In the genomic region with DNA sequence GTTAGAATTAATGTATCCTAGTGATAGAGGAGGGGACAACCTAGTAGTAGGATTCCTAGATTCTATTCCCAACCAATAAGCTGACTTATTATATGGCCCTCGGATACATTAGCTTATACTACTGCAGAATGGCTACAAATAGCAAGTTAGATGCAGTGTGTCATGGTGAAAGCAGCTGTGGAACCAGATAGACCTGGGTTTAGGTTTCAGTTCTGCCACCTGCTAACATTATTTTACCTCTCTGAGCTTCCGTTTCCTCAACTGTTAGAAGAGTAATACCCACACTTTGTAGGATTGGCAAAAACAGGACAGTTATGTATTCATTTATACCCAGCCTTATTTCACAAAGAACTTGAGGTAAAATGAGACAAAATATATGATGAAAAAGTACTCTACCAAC, we compare ENCODE assay signal across 17 cellular contexts. TPM values are rescaled to one million over a fixed set of nuclear protein-coding genes. Genes with fewer than 3 reads are reported as not detected.
DNase-seq lines count a peak whose midpoint lies in the region; ATAC-seq and TF ChIP-seq lines count a peak whose summit lies in the region.
"Had no signal": no experiment of that assay in that cellular context is flagged by ENCODE, and none has a peak within 500 bp of the region (broad histone marks: within the 10 kb centered on the region; RNA-seq: fewer than 3 reads in every experiment).

No MANE protein-coding gene starts in this region.

- peaks cover 40% of the 10 kb centered on the region for H3K36me3 Mint-ChIP-seq in activated B cell treated with CpG ODN at 0.5 μM for 24 hours (ENCODE audit: low read depth)

- no peak overlapping the region for H3K4me3 Mint-ChIP-seq in activated B cell treated with CpG ODN at 0.5 μM for 24 hours
- H3K4me3 Mint-ChIP-seq: activated naive CD8-positive, alpha-beta T cell treated with anti-CD3 and anti-CD28 coated beads, Interleukin-2, amount 50 U/mL, for 24 hours; CD8-positive, alpha-beta T cell; T-helper 1 cell treated with Interleukin-12 subunit alpha and Interleukin-12 subunit beta and Interleukin-4 antibody, amounts not matched to agents 30 μg/mL and 1 μg/mL, for 36 hours had no signal

- ATAC-seq in GM18858 (IDR thresholded peaks at IDR 0.05; ENCODE audit: unreplicated experiment) (peak; percentile 74), GM21528 (IDR thresholded peaks at IDR 0.05; ENCODE audit: low FRiP score, unreplicated experiment) (peak; percentile 64), HG03045 (IDR thresholded peaks at IDR 0.05; ENCODE audit: unreplicated experiment) (peak; percentile 53), activated B cell treated with CpG ODN at 0.5 μM for 24 hours (ENCODE audit: low read depth) (peak; percentile 61)
- ATAC-seq: activated naive CD8-positive, alpha-beta T cell treated with anti-CD3 and anti-CD28 coated beads, Interleukin-2, amount 50 U/mL, for 24 hours; CD8-positive, alpha-beta T cell; left colon; right cardiac atrium had no signal

- no peak overlapping the region for H2AFZ ChIP-seq in Karpas-422 (ENCODE audit: low read length)

- peaks cover 13% of the 10 kb centered on the region for H3K4me1 Mint-ChIP-seq in activated B cell treated with CpG ODN at 0.5 μM for 24 hours
- H3K4me1 Mint-ChIP-seq: activated naive CD8-positive, alpha-beta T cell treated with anti-CD3 and anti-CD28 coated beads, Interleukin-2, amount 50 U/mL, for 24 hours had no signal

- no peak overlapping the region for H3K4me3 ChIP-seq in Karpas-422 (ENCODE audit: low read length)

- no peak for DNase-seq in activated B cell treated with CpG ODN at 0.5 μM for 24 hours
- no peak for DNase-seq in NCI-H510A treated with DMSO at 0.1 percent for 48 hours (lab: John Stamatoyannopoulos, UW)
- DNase-seq in Karpas-422: no peak
- no peak for DNase-seq in NCI-H1105 treated with DMSO at 0.1 percent for 48 hours (lab: John Stamatoyannopoulos, UW)
- no peak for DNase-seq in foreskin melanocyte
- DNase-seq: activated naive CD8-positive, alpha-beta T cell treated with anti-CD3 and anti-CD28 coated beads, Interleukin-2, amount 50 U/mL, for 24 hours; CD8-positive, alpha-beta T cell; dermis blood vessel endothelial cell; DMS79; left colon; NCI-H1930; right cardiac atrium; SHP77 treated with DMSO at 0.1 percent for 48 hours had no signal

- H3K36me3 ChIP-seq in Karpas-422 (ENCODE audit: insufficient read depth, low read length): peaks cover 81% of the 10 kb centered on the region; the same call in 1 of the 2 replicates

- POLR2A ChIA-PET in activated B cell treated with CpG ODN at 0.5 μM for 24 hours (lab: Charles Lee): no interaction called here

- CTCF ChIA-PET in activated B cell treated with CpG ODN at 0.5 μM for 24 hours (lab: Charles Lee): interaction anchor here (0.7 to 1.8 kb wide), 2 partner anchors 19 to 133 kb away, joined by 3 to 4 read pairs; no protein-coding TSS in a partner anchor

- TF ChIP-seq CTCF in activated B cell treated with CpG ODN at 0.5 μM for 24 hours (IDR thresholded peaks at IDR 0.05): no peak

- no peaks in the 10 kb centered on the region for H3K27me3 Mint-ChIP-seq in activated B cell treated with CpG ODN at 0.5 μM for 24 hours
- H3K27me3 Mint-ChIP-seq: activated naive CD8-positive, alpha-beta T cell treated with anti-CD3 and anti-CD28 coated beads, Interleukin-2, amount 50 U/mL, for 24 hours had no signal

- H3K9me3 ChIP-seq in Karpas-422 (ENCODE audit: low read length): no peaks in the 10 kb centered on the region

- no peak overlapping the region for H3K27ac ChIP-seq in Karpas-422 (ENCODE audit: low read length)

- H4K20me1 ChIP-seq in Karpas-422 (ENCODE audit: insufficient read depth, low read depth, low read length): no peaks in the 10 kb centered on the region

- no peaks in the 10 kb centered on the region for H3K27me3 ChIP-seq in Karpas-422 (ENCODE audit: low read length)

- H3K4me1 ChIP-seq in Karpas-422 (ENCODE audit: low read length): no peaks in the 10 kb centered on the region

- H3K4me2 ChIP-seq in Karpas-422 (ENCODE audit: low read depth, low read length, poor library complexity, severe bottlenecking): no peak overlapping the region

- peak overlapping the region; percentile 16 for H3K27ac Mint-ChIP-seq in activated B cell treated with CpG ODN at 0.5 μM for 24 hours
- H3K27ac Mint-ChIP-seq: activated naive CD8-positive, alpha-beta T cell treated with anti-CD3 and anti-CD28 coated beads, Interleukin-2, amount 50 U/mL, for 24 hours; CD8-positive, alpha-beta T cell; T-helper 1 cell treated with Interleukin-12 subunit alpha and Interleukin-12 subunit beta and Interleukin-4 antibody, amounts not matched to agents 30 μg/mL and 1 μg/mL, for 36 hours had no signal

- no peaks in the 10 kb centered on the region for H3K79me2 ChIP-seq in Karpas-422 (ENCODE audit: low read length)

- no peaks in the 10 kb centered on the region for H3K9me3 Mint-ChIP-seq in activated B cell treated with CpG ODN at 0.5 μM for 24 hours
- H3K9me3 Mint-ChIP-seq: activated naive CD8-positive, alpha-beta T cell treated with anti-CD3 and anti-CD28 coated beads, Interleukin-2, amount 50 U/mL, for 24 hours; CD8-positive, alpha-beta T cell; T-helper 1 cell treated with Interleukin-12 subunit alpha and Interleukin-12 subunit beta and Interleukin-4 antibody, amounts not matched to agents 30 μg/mL and 1 μg/mL, for 36 hours had no signal

- no peaks in the 10 kb centered on the region for H3K9me2 ChIP-seq in Karpas-422 (replicated peaks; ENCODE audit: insufficient read depth, low read length)

- intact Hi-C loops in activated B cell treated with CpG ODN at 0.5 μM for 24 hours (cut with micrococcal nuclease): no loop called here

- H3K9ac ChIP-seq in Karpas-422 (ENCODE audit: low read length): no peak overlapping the region

RNA-seq across cellular contexts. Expression of gene MAGOH, which starts 21.6 kb away (rescaled TPM):
- total RNA-seq in activated B cell treated with CpG ODN at 0.5 μM for 24 hours: 56.6 and 65.0 TPM in 2 replicates
- 67.1 and 76.4 TPM in 2 replicates for total RNA-seq in Karpas-422 (2014; rRNA removed; shearing (Covaris generic); ENCODE audit: low replicate concordance)

RNA-seq across cellular contexts. Expression of gene CZIB, which starts 39.5 kb away (rescaled TPM):
- 48.9 and 51.8 TPM in 2 replicates for total RNA-seq in activated B cell treated with CpG ODN at 0.5 μM for 24 hours
- 64.2 and 72.7 TPM in 2 replicates for total RNA-seq in Karpas-422 (2014; rRNA removed; shearing (Covaris generic); ENCODE audit: low replicate concordance)
